Comparison of ENCODE assay signal across 14 cellular contexts in genomic region chr1:33429332-33429731, GRCh38. TPM values are rescaled to one million over a fixed set of nuclear protein-coding genes. Genes with fewer than 3 reads are reported as not detected.
DNase-seq lines count a peak whose midpoint lies in the region; ATAC-seq and TF ChIP-seq lines count a peak whose summit lies in the region.
"Had no signal": no experiment of that assay in that cellular context is flagged by ENCODE, and none has a peak within 500 bp of the region (broad histone marks: within the 10 kb centered on the region; RNA-seq: fewer than 3 reads in every experiment).

No MANE protein-coding gene starts in this region.

- H3K4me3 Mint-ChIP-seq in Calu3 (ENCODE audit: low read depth, unreplicated experiment), result no peak overlapping the region
- no peak overlapping the region for H3K4me3 Mint-ChIP-seq in activated CD8-positive, alpha-beta T cell treated with anti-CD3 and anti-CD28 coated beads, Interleukin-2, amount 10 ng/mL, durations not matched to agents 7 days and 5 days
- no peak overlapping the region for H3K4me3 Mint-ChIP-seq in effector memory CD8-positive, alpha-beta T cell

- H2BK20ac ChIP-seq in IMR-90 (ENCODE audit: low read depth, low read length), result no peak overlapping the region

- TF ChIP-seq EP300 in neural cell (conservative IDR thresholded peaks at IDR 0.05; ENCODE audit: poor library complexity, severe bottlenecking), result no peak

- CTCF ChIA-PET in Calu3 (lab: Charles Lee) (interaction anchor here (0.6 to 0.7 kb wide), 2 partner anchors 9 to 904 kb away, joined by 7 to 9 read pairs; no protein-coding TSS in a partner anchor), IMR-90 (lab: Yijun Ruan, JAX) (no interaction called here)
- CTCF ChIA-PET in activated CD8-positive, alpha-beta T cell treated with anti-CD3 and anti-CD28 coated beads, Interleukin-2, amount 10 ng/mL, durations not matched to agents 7 days and 5 days (lab: Charles Lee), result interaction anchor here (0.7 kb wide), 1 partner anchor 46 kb away, joined by 3 read pairs; no protein-coding TSS in a partner anchor

- H2BK120ac ChIP-seq in IMR-90 (ENCODE audit: low read depth, low read length), result no peak overlapping the region

- H2BK5ac ChIP-seq in IMR-90 (ENCODE audit: low read depth, low read length, poor library complexity, severe bottlenecking), result no peak overlapping the region

- no peak overlapping the region for H4K8ac ChIP-seq in IMR-90 (ENCODE audit: low read depth in 2 of 2, low read length in 2 of 2)

- H3K14ac ChIP-seq in IMR-90 (replicated peaks; ENCODE audit: low read depth, low read length), result no peak overlapping the region

- peaks cover 52% of the 10 kb centered on the region for H3K79me2 ChIP-seq in neural cell (replicated peaks; ENCODE audit: insufficient read depth, low read length)

- H3K4me3 ChIP-seq in IMR-90 (ENCODE audit: insufficient read depth, low read depth, low read length) (no peak overlapping the region), choroid plexus epithelial cell (ENCODE audit: low read depth, low read length) (peak overlapping the region; percentile 79), neural cell (ENCODE audit: low read length) (peak overlapping the region; percentile 88)
- H3K4me3 ChIP-seq: mucosa of descending colon had no signal

- peaks cover 6% of the 10 kb centered on the region for H3K4me1 ChIP-seq in IMR-90 (ENCODE audit: control insufficient read depth, insufficient read depth, low read length)

- peaks cover 4% of the 10 kb centered on the region for H3K9me1 ChIP-seq in IMR-90 (ENCODE audit: insufficient read depth, low read length)

- H3K4me1 Mint-ChIP-seq in Calu3 (ENCODE audit: low read depth, unreplicated experiment), result peaks cover 10% of the 10 kb centered on the region
- H3K4me1 Mint-ChIP-seq in activated CD8-positive, alpha-beta T cell treated with anti-CD3 and anti-CD28 coated beads, Interleukin-2, amount 10 ng/mL, durations not matched to agents 7 days and 5 days (ENCODE audit: low read depth), result peaks cover 5% of the 10 kb centered on the region
- H3K4me1 Mint-ChIP-seq in effector memory CD8-positive, alpha-beta T cell (ENCODE audit: low read depth in 2 of 2), result peaks cover 0 to 3% of the 10 kb centered on the region in 2 donors

- no peak overlapping the region for H3K18ac ChIP-seq in IMR-90 (ENCODE audit: low read depth, low read length)

- H3K27me3 Mint-ChIP-seq in Calu3 (ENCODE audit: unreplicated experiment), result no peaks in the 10 kb centered on the region
- H3K27me3 Mint-ChIP-seq in activated CD8-positive, alpha-beta T cell treated with anti-CD3 and anti-CD28 coated beads, Interleukin-2, amount 10 ng/mL, durations not matched to agents 7 days and 5 days (ENCODE audit: low read depth), result peaks cover 19% of the 10 kb centered on the region
- no peaks in the 10 kb centered on the region for H3K27me3 Mint-ChIP-seq in effector memory CD8-positive, alpha-beta T cell

- H3K36me3 Mint-ChIP-seq in Calu3 (ENCODE audit: insufficient read depth, unreplicated experiment), result peaks cover 4% of the 10 kb centered on the region
- no peaks in the 10 kb centered on the region for H3K36me3 Mint-ChIP-seq in activated CD8-positive, alpha-beta T cell treated with anti-CD3 and anti-CD28 coated beads, Interleukin-2, amount 10 ng/mL, durations not matched to agents 7 days and 5 days (ENCODE audit: low read depth)
- no peaks in the 10 kb centered on the region for H3K36me3 Mint-ChIP-seq in effector memory CD8-positive, alpha-beta T cell (ENCODE audit: insufficient read depth)

- ATAC-seq in IMR-90 (ENCODE audit: low read depth), result no peak
- no peak for ATAC-seq in activated CD8-positive, alpha-beta T cell treated with anti-CD3 and anti-CD28 coated beads, Interleukin-2, amount 10 ng/mL, durations not matched to agents 7 days and 5 days
- ATAC-seq in effector memory CD8-positive, alpha-beta T cell (replicated peaks), result no peak
- ATAC-seq: activated CD4-positive, CD25-positive, alpha-beta regulatory T cell treated with anti-CD3 and anti-CD28 coated beads, Interleukin-2, amount 50 U/mL, for 24 hours; mucosa of descending colon; sciatic nerve had no signal

- H3K36me3 ChIP-seq in IMR-90 (ENCODE audit: control insufficient read depth, insufficient read depth, low read length), result no peaks in the 10 kb centered on the region
- H3K36me3 ChIP-seq in neural cell (ENCODE audit: insufficient read depth, low read length), result no peaks in the 10 kb centered on the region

- WGBS in IMR-90 (ENCODE audit: extremely low coverage in 2 of 2, insufficient read length in 1 of 2), 2 experiments, result no CpG with 5 or more reads among the region's 2 CpGs

- H3K4me2 ChIP-seq in IMR-90 (ENCODE audit: low read depth, low read length) (peak overlapping the region; percentile 86), neural cell (ENCODE audit: low read length) (peak overlapping the region; percentile 97)

- BruUV-seq in Calu3 (replicated peaks; lab: Mats Ljungman, UMichigan) (TSS peak; percentile 53), IMR-90 (replicated peaks; lab: Mats Ljungman, UMichigan) (no TSS peak)

- H2AK9ac ChIP-seq in IMR-90 (replicated peaks; ENCODE audit: low read depth, low read length, poor library complexity), result no peak overlapping the region

- H4K91ac ChIP-seq in IMR-90 (ENCODE audit: insufficient read depth, low read depth, low read length), result no peak overlapping the region

- H3K9me3 ChIP-seq in IMR-90 (ENCODE audit: control insufficient read depth, insufficient read depth, low read length) (no peaks in the 10 kb centered on the region), neural cell (ENCODE audit: low read length) (no peaks in the 10 kb centered on the region)
- H3K9me3 ChIP-seq: mucosa of descending colon had no signal

- H3K27me3 ChIP-seq in IMR-90 (ENCODE audit: control insufficient read depth, insufficient read depth, low read length) (no peaks in the 10 kb centered on the region), neural cell (ENCODE audit: insufficient read depth, low read depth, low read length) (no peaks in the 10 kb centered on the region)

- no peaks in the 10 kb centered on the region for H3F3A ChIP-seq in neural cell (ENCODE audit: insufficient read depth, low read length, poor library complexity, severe bottlenecking)

- TF ChIP-seq RAD21 in IMR-90 (IDR thresholded peaks at IDR 0.05; ENCODE audit: low read length) (no peak), neural cell (conservative IDR thresholded peaks at IDR 0.05) (no peak)

- DNase-seq in Calu3, result no peak
- no peak for DNase-seq in IMR-90
- no peak for DNase-seq in choroid plexus epithelial cell (ENCODE audit: low read depth)
- DNase-seq in stimulated activated CD4-positive, alpha-beta T cell treated with anti-CD3 and anti-CD28 coated beads, Interleukin-1b, Interleukin-23, amount 100 ng/mL, for 48 hours, result no peak
- no peak for DNase-seq in activated CD8-positive, alpha-beta T cell treated with anti-CD3 and anti-CD28 coated beads, Interleukin-2, amount 10 ng/mL, durations not matched to agents 7 days and 5 days
- DNase-seq in NCI-H1048 (lab: John Stamatoyannopoulos, UW), result no peak
- no peak for DNase-seq in effector memory CD8-positive, alpha-beta T cell
- DNase-seq: amniotic stem cell, mucosa of descending colon, MV-4-11, NCI-H524 treated with DMSO at 0.1 percent for 48 hours had no signal

- H3K9me3 Mint-ChIP-seq in Calu3 (ENCODE audit: low read depth, unreplicated experiment), result no peaks in the 10 kb centered on the region
- H3K9me3 Mint-ChIP-seq in activated CD8-positive, alpha-beta T cell treated with anti-CD3 and anti-CD28 coated beads, Interleukin-2, amount 10 ng/mL, durations not matched to agents 7 days and 5 days (ENCODE audit: insufficient read depth), result no peaks in the 10 kb centered on the region
- H3K9me3 Mint-ChIP-seq in effector memory CD8-positive, alpha-beta T cell, result no peaks in the 10 kb centered on the region

- POLR2A ChIA-PET in IMR-90 (lab: Charles Lee; ENCODE audit: unreplicated experiment), result no interaction called here
- POLR2A ChIA-PET in activated CD8-positive, alpha-beta T cell treated with anti-CD3 and anti-CD28 coated beads, Interleukin-2, amount 10 ng/mL, durations not matched to agents 7 days and 5 days (lab: Charles Lee), result no interaction called here

- dilution Hi-C loops in IMR-90 (cut with HindIII; ENCODE audit: low sequenced_read_pairs, unreplicated experiment), result no loop called here

- no peaks in the 10 kb centered on the region; the same call in 1 of the 2 replicates for H4K20me1 ChIP-seq in IMR-90 (ENCODE audit: insufficient read depth, low read length)
- no peaks in the 10 kb centered on the region for H4K20me1 ChIP-seq in neural cell (ENCODE audit: insufficient read depth)

- H3K27ac Mint-ChIP-seq in Calu3 (ENCODE audit: unreplicated experiment), result no peak overlapping the region
- H3K27ac Mint-ChIP-seq in activated CD8-positive, alpha-beta T cell treated with anti-CD3 and anti-CD28 coated beads, Interleukin-2, amount 10 ng/mL, durations not matched to agents 7 days and 5 days, result no peak overlapping the region
- no peak overlapping the region for H3K27ac Mint-ChIP-seq in effector memory CD8-positive, alpha-beta T cell

- H3K9ac ChIP-seq in IMR-90 (ENCODE audit: low read depth, low read length) (no peak overlapping the region), neural cell (ENCODE audit: low read length) (peak overlapping the region; percentile 87)

- no peak overlapping the region for H4K5ac ChIP-seq in IMR-90 (ENCODE audit: low read depth, low read length)

- no peak overlapping the region for H3K56ac ChIP-seq in IMR-90 (ENCODE audit: extremely low read depth, insufficient read depth, low read length)

- intact Hi-C loops in Calu3 (cut with micrococcal nuclease; ENCODE audit: unreplicated experiment) (no loop called here), IMR-90 (cut with micrococcal nuclease) (no loop called here)

- in situ Hi-C loops in IMR-90 (cut with MboI; ENCODE audit: low sequenced_read_pairs), result no loop called here

- H2AK5ac ChIP-seq in IMR-90 (ENCODE audit: low read depth, low read length), result no peak overlapping the region

- no peaks in the 10 kb centered on the region for H3K9me2 ChIP-seq in neural cell (ENCODE audit: insufficient read depth, low read length)

- H3K79me1 ChIP-seq in IMR-90 (ENCODE audit: low read depth in 1 of 2, low read length in 2 of 2), result peaks cover 8 to 14% of the 10 kb centered on the region in 2 experiments

- no peak overlapping the region for H3K27ac ChIP-seq in IMR-90 (ENCODE audit: insufficient read depth, low read length)
- peak overlapping the region; percentile 87 for H3K27ac ChIP-seq in neural cell (ENCODE audit: low read length)

- TF ChIP-seq POLR2A in IMR-90 (IDR thresholded peaks at IDR 0.05; ENCODE audit: low read depth, low read length), result no peak

- no peak overlapping the region for H2BK15ac ChIP-seq in IMR-90 (ENCODE audit: low read depth, low read length)

- TF ChIP-seq CTCF in Calu3 (IDR thresholded peaks at IDR 0.05; ENCODE audit: unreplicated experiment), result no peak
- TF ChIP-seq CTCF in IMR-90 (conservative IDR thresholded peaks at IDR 0.05; ENCODE audit: low read depth, low read length), result no peak
- no peak for TF ChIP-seq CTCF in choroid plexus epithelial cell (conservative IDR thresholded peaks at IDR 0.05; ENCODE audit: low read depth, low read length)
- TF ChIP-seq CTCF in neural cell (IDR thresholded peaks at IDR 0.05; ENCODE audit: poor library complexity, severe bottlenecking), result no peak

- H3K23ac ChIP-seq in IMR-90 (ENCODE audit: low read depth, low read length), result peak overlapping the region; percentile 22; the same call in 1 of the 2 replicates

- H3K4ac ChIP-seq in IMR-90 (ENCODE audit: low read depth, low read length), result no peak overlapping the region

- H2AFZ ChIP-seq in IMR-90 (replicated peaks; ENCODE audit: low read length, poor library complexity) (no peak overlapping the region), neural cell (ENCODE audit: low read depth, low read length) (peak overlapping the region; percentile 2)

RNA-seq across cellular contexts. Expression of gene PHC2, which starts 1.6 kb away (rescaled TPM):
- 54.2 and 59.5 TPM in 2 replicates for total RNA-seq in Calu3 (2022)
- total RNA-seq in IMR-90 (2012; rRNA removed), result 43.3 and 46.4 TPM in 2 replicates
- 86.3 and 98.1 TPM in 2 replicates for polyA plus RNA-seq in IMR-90 (2012; rRNA removed)
- 91.9 and 128 TPM in 2 replicates for polyA plus RNA-seq in IMR-90 (2012; cell fraction: cytosol; rRNA removed)
- 110 and 133 TPM in 2 replicates for polyA plus RNA-seq in IMR-90 (2012; cell fraction: nucleus; rRNA removed; ENCODE audit: low replicate concordance)
- polyA plus RNA-seq in neural cell, result 171 and 179 TPM in 2 replicates
- polyA minus RNA-seq in neural cell, result 154 and 155 TPM in 2 replicates
- total RNA-seq in activated CD8-positive, alpha-beta T cell treated with anti-CD3 and anti-CD28 coated beads, Interleukin-2, amount 10 ng/mL, durations not matched to agents 7 days and 5 days, result 10 to 100 TPM; 40.3 to 42.2 TPM

RNA-seq across cellular contexts. Expression of gene ZSCAN20, which starts 43.1 kb away (rescaled TPM):
- total RNA-seq in Calu3 (2022), result 6.6 and 8.2 TPM in 2 replicates
- total RNA-seq in IMR-90 (2012; rRNA removed), result 8.1 and 11.1 TPM in 2 replicates
- 1.9 and 2.1 TPM in 2 replicates for polyA plus RNA-seq in IMR-90 (2012; rRNA removed)
- polyA plus RNA-seq in IMR-90 (2012; cell fraction: cytosol; rRNA removed), result 0.79 and 0.81 TPM in 2 replicates
- 3.0 and 5.9 TPM in 2 replicates for polyA plus RNA-seq in IMR-90 (2012; cell fraction: nucleus; rRNA removed; ENCODE audit: low replicate concordance)
- polyA plus RNA-seq in neural cell, result 3.3 and 4.4 TPM in 2 replicates
- polyA minus RNA-seq in neural cell, result 22.4 and 28.7 TPM in 2 replicates
- total RNA-seq in activated CD8-positive, alpha-beta T cell treated with anti-CD3 and anti-CD28 coated beads, Interleukin-2, amount 10 ng/mL, durations not matched to agents 7 days and 5 days, result 1 to 10 TPM; 1.8 to 2.1 TPM
